ENCODE assay signal across 1 cellular context in genomic region chr1:25858906-25859789, GRCh38.
A peak's percentile ranks its signal among the peaks of the same experiment; 100 is the strongest.
TF ChIP-seq lines count a peak whose summit lies in the region.

Gene AUNIP, minus strand, starts transcription at chr1:25859457. Its CDS starts 100 bp downstream, at chr1:25859357.

TF ChIP-seq in HepG2, 621 proteins besides CTCF, POLR2A, EP300 and RAD21 (continued from another document and continues in another):
- TF ChIP-seq UBTF (CRISPR knock-in tag; IDR thresholded peaks at IDR 0.05) (peak; percentile 77; the same call in 1 of the 2 replicates), ZNF235 (CRISPR knock-in tag; IDR thresholded peaks at IDR 0.05; ENCODE audit: borderline replicate concordance) (peak; percentile 94), ZNF484 (CRISPR knock-in tag; IDR thresholded peaks at IDR 0.05; ENCODE audit: borderline replicate concordance, low read depth) (no peak), REPIN1 (CRISPR knock-in tag; IDR thresholded peaks at IDR 0.05; ENCODE audit: borderline replicate concordance, low read depth) (peak; percentile 62), EEA1 (CRISPR knock-in tag; IDR thresholded peaks at IDR 0.05; ENCODE audit: borderline replicate concordance) (peak; percentile 74; the same call in 1 of the 2 replicates), YY1 (IDR thresholded peaks at IDR 0.05; ENCODE audit: insufficient read depth, insufficient replicate concordance, low read depth, low read length) (peak; percentile 80), BRCA1 (CRISPR knock-in tag; IDR thresholded peaks at IDR 0.05) (peak; percentile 83; the same call in 1 of the 2 replicates), ZNF354B (CRISPR knock-in tag; IDR thresholded peaks at IDR 0.05) (peak; percentile 78; the same call in 1 of the 2 replicates), SP5 (CRISPR knock-in tag; IDR thresholded peaks at IDR 0.05; ENCODE audit: borderline replicate concordance, low read depth) (peak; percentile 87), PHF20 (CRISPR knock-in tag; IDR thresholded peaks at IDR 0.05) (peak; percentile 56), ZMAT3 (CRISPR knock-in tag; conservative IDR thresholded peaks at IDR 0.05) (no peak), ARID5B (CRISPR knock-in tag; IDR thresholded peaks at IDR 0.05) (peak; percentile 64; the same call in 1 of the 2 replicates), ZNF672 (CRISPR knock-in tag; IDR thresholded peaks at IDR 0.05) (peak; percentile 46; the same call in 1 of the 2 replicates), MXD1 (CRISPR knock-in tag; IDR thresholded peaks at IDR 0.05) (peak; percentile 94), TMF1 (CRISPR knock-in tag; IDR thresholded peaks at IDR 0.05; ENCODE audit: low read depth) (peak; percentile 70), POLR2G (IDR thresholded peaks at IDR 0.05; ENCODE audit: low read depth, low read length) (peak; percentile 93), ZNF788 (CRISPR knock-in tag; IDR thresholded peaks at IDR 0.05; ENCODE audit: borderline replicate concordance) (no peak), ZNF180 (CRISPR knock-in tag; IDR thresholded peaks at IDR 0.05; ENCODE audit: borderline replicate concordance, low read depth) (0 out of 2 replicates have a peak, but pooled peaks have one; percentile 60), MLLT10 (CRISPR knock-in tag; IDR thresholded peaks at IDR 0.05) (no peak), PRDM10 (CRISPR knock-in tag; IDR thresholded peaks at IDR 0.05; ENCODE audit: low read depth) (peak; percentile 69; the same call in 1 of the 2 replicates), REL (CRISPR knock-in tag; conservative IDR thresholded peaks at IDR 0.05) (peak; percentile 85), PBX3 (CRISPR knock-in tag; IDR thresholded peaks at IDR 0.05; ENCODE audit: borderline replicate concordance) (no peak), MXD3 (CRISPR knock-in tag; IDR thresholded peaks at IDR 0.05) (peak; percentile 49), HNF1A (IDR thresholded peaks at IDR 0.05; ENCODE audit: low read depth) (no peak), HNF1A (CRISPR knock-in tag; IDR thresholded peaks at IDR 0.05; ENCODE audit: borderline replicate concordance) (peak; percentile 61; the same call in 1 of the 2 replicates), ZNF737 (CRISPR knock-in tag; IDR thresholded peaks at IDR 0.05; ENCODE audit: borderline replicate concordance) (no peak), DZIP1 (CRISPR knock-in tag; IDR thresholded peaks at IDR 0.05) (peak; percentile 23; the same call in 1 of the 2 replicates), ZBTB3 (CRISPR knock-in tag; IDR thresholded peaks at IDR 0.05; ENCODE audit: borderline replicate concordance, low read depth) (no peak), KMT2B (CRISPR knock-in tag; IDR thresholded peaks at IDR 0.05) (peak; percentile 81), KMT2A (CRISPR knock-in tag; IDR thresholded peaks at IDR 0.05) (peak; percentile 87), MIER2 (CRISPR knock-in tag; IDR thresholded peaks at IDR 0.05) (no peak), PPARG (CRISPR knock-in tag; conservative IDR thresholded peaks at IDR 0.05) (peak; percentile 21; the same call in 1 of the 2 replicates), MTF1 (CRISPR knock-in tag; IDR thresholded peaks at IDR 0.05) (peak; percentile 63; the same call in 1 of the 2 replicates)
